ENCODE assay signal across 21 cellular contexts in genomic region chr1:19035356-19036048, GRCh38.
A peak's percentile ranks its signal among the peaks of the same experiment; 100 is the strongest.
DNase-seq lines count a peak whose midpoint lies in the region; ATAC-seq lines count a peak whose summit lies in the region.
"Had no signal": no experiment of that assay in that cellular context is flagged by ENCODE, and none has a peak within 500 bp of the region (broad histone marks: within the 10 kb centered on the region; RNA-seq: fewer than 3 reads in every experiment).

No MANE protein-coding gene starts in this region.

- H3K9me3 ChIP-seq in BLaER1 (no peaks in the 10 kb centered on the region), neuronal stem cell (replicated peaks in 1 of 2; ENCODE audit: control insufficient read depth in 2 of 2, insufficient read depth in 1 of 2, low read depth in 1 of 2, low read length in 2 of 2) (no peaks in the 10 kb centered on the region)
- H3K9me3 ChIP-seq: body of pancreas, HAP-1 had no signal

- H3K36me3 ChIP-seq in BLaER1 (no peaks in the 10 kb centered on the region), H7 (replicated peaks; ENCODE audit: control insufficient read depth, insufficient read depth, low read length) (no peaks in the 10 kb centered on the region), neuronal stem cell (replicated peaks in 1 of 2; ENCODE audit: control insufficient read depth in 2 of 2, insufficient read depth in 2 of 2, low read length in 2 of 2) (no peaks in the 10 kb centered on the region)
- H3K36me3 ChIP-seq: HAP-1 had no signal

- H4K20me1 ChIP-seq in BLaER1: no peaks in the 10 kb centered on the region

- H3K27me3 ChIP-seq in BLaER1 (no peaks in the 10 kb centered on the region), H7 (ENCODE audit: control insufficient read depth, insufficient read depth, low read length) (no peaks in the 10 kb centered on the region; the same call in 1 of the 2 replicates), neuronal stem cell (ENCODE audit: control insufficient read depth in 3 of 3, insufficient read depth in 3 of 3, low read depth in 1 of 3, low read length in 3 of 3) (peaks cover 0 to 39% (median 0%) of the 10 kb centered on the region in 3 experiments)
- H3K27me3 ChIP-seq: body of pancreas had no signal

- no peak overlapping the region for H2BK15ac ChIP-seq in neuronal stem cell (ENCODE audit: low read length)

- H2AFZ ChIP-seq in neuronal stem cell (ENCODE audit: low read length): no peak overlapping the region

- H3K4me3 ChIP-seq in BLaER1: no peak overlapping the region
- H3K4me3 ChIP-seq in H7 (ENCODE audit: insufficient read depth, low read depth, low read length): no peak overlapping the region
- no peak overlapping the region for H3K4me3 ChIP-seq in neuronal stem cell (ENCODE audit: low read length in 2 of 2)
- H3K4me3 ChIP-seq: body of pancreas, HAP-1 had no signal

- H3K4me2 ChIP-seq in BLaER1 (peak overlapping the region; percentile 53), neuronal stem cell (ENCODE audit: insufficient read depth, low read length, poor library complexity, severe bottlenecking) (no peak overlapping the region)

- H4K91ac ChIP-seq in neuronal stem cell (ENCODE audit: low read depth, low read length, poor library complexity): no peak overlapping the region

- H3K4me1 ChIP-seq in BLaER1: peaks cover 15% of the 10 kb centered on the region
- H3K4me1 ChIP-seq in neuronal stem cell (ENCODE audit: control insufficient read depth in 2 of 2, insufficient read depth in 1 of 2, low read depth in 1 of 2, low read length in 2 of 2): peaks cover 0 to 5% of the 10 kb centered on the region in 2 donors
- H3K4me1 ChIP-seq: HAP-1 had no signal

- no peak overlapping the region for H2BK5ac ChIP-seq in neuronal stem cell (ENCODE audit: low read length)

- no peak overlapping the region for H3K4ac ChIP-seq in neuronal stem cell (ENCODE audit: low read length)

- DNase-seq in H7: peak; percentile 31
- peak; percentile 36 for DNase-seq in ecto neural progenitor cell (ENCODE audit: low spot score)
- DNase-seq in neuronal stem cell (ENCODE audit: low spot score): no peak
- DNase-seq in GM03348 (ENCODE audit: low spot score): no peak
- no peak for DNase-seq in SIG-M5 treated with dmso at 0.1 percent for 504 hours (lab: John Stamatoyannopoulos, UW; ENCODE audit: unreplicated experiment)
- DNase-seq in OCI-M1 (lab: John Stamatoyannopoulos, UW): no peak
- DNase-seq: activated CD4-positive, alpha-beta T cell treated with anti-CD3 and anti-CD28 coated beads, Interleukin-2, amount 10 ng/mL, durations not matched to agents 7 days and 5 days; CD8-positive, alpha-beta T cell; cortex of kidney; DMS79; left ventricle myocardium superior; NCI-H2107; NCI-H524; nucleus accumbens; Right ventricle myocardium superior; stimulated activated CD4-positive, alpha-beta T cell treated with anti-CD3 and anti-CD28 coated beads, Interleukin-15, amount 100 ng/mL, for 24 hours; T-helper 1 cell had no signal

- WGBS in neuronal stem cell (ENCODE audit: extremely low coverage in 2 of 2, insufficient read length in 2 of 2, insufficient replicate concordance in 1 of 2), 2 donors: no CpG with 5 or more reads among the region's 8 CpGs

- H2BK12ac ChIP-seq in neuronal stem cell (ENCODE audit: low read length): no peak overlapping the region

- no peak overlapping the region; the same call in 1 of the 2 replicates for H3K9ac ChIP-seq in BLaER1
- no peak overlapping the region for H3K9ac ChIP-seq in neuronal stem cell (ENCODE audit: low read depth, low read length, poor library complexity)

- peak overlapping the region; percentile 46 for H3K18ac ChIP-seq in neuronal stem cell (ENCODE audit: low read length)

- ATAC-seq in GM21737 (IDR thresholded peaks at IDR 0.05; ENCODE audit: unreplicated experiment): no peak
- ATAC-seq: body of pancreas; CD8-positive, alpha-beta T cell; left ventricle myocardium superior had no signal

- no peaks in the 10 kb centered on the region for H3K79me1 ChIP-seq in neuronal stem cell (ENCODE audit: low read depth, low read length)

- no peak overlapping the region for H4K8ac ChIP-seq in neuronal stem cell (ENCODE audit: low read depth, low read length)

- H2AK5ac ChIP-seq in neuronal stem cell (ENCODE audit: low read depth, low read length): no peak overlapping the region

- 0 out of 2 replicates have a peak overlapping the region, but pooled peaks have one; percentile 23 for H3K27ac ChIP-seq in BLaER1
- H3K27ac ChIP-seq in neuronal stem cell (replicated peaks; ENCODE audit: low read length): no peak overlapping the region
- H3K27ac ChIP-seq: body of pancreas had no signal

- no peak overlapping the region for H3K23ac ChIP-seq in neuronal stem cell (ENCODE audit: low read depth, low read length, poor library complexity)

- peak overlapping the region; percentile 10 for H2BK120ac ChIP-seq in neuronal stem cell (ENCODE audit: low read depth, low read length)

- H3K14ac ChIP-seq in neuronal stem cell (ENCODE audit: low read length): no peak overlapping the region

Comparison
In these comparisons a context has a peak if more than half of its experiments do, and no peak if none do; other contexts are left out.
1. DNase-seq: peak in H7 (single experiment) and ecto neural progenitor cell (single experiment); none in neuronal stem cell (single experiment), GM03348 (single experiment), SIG-M5 treated with dmso at 0.1 percent for 504 hours (single experiment) and OCI-M1 (single experiment).